1 cellular context compared by ENCODE assay signal in genomic region chr5:138716456-138716924, GRCh38.
TF ChIP-seq lines count a peak whose summit lies in the region.

No MANE protein-coding gene starts in this region.

TF ChIP-seq in WTC11, 78 proteins besides CTCF, POLR2A, EP300 and RAD21 (continued from another document):
- TF ChIP-seq SMAD4 (CRISPR knock-in tag; IDR thresholded peaks at IDR 0.05) (no peak), CDX4 (CRISPR knock-in tag; IDR thresholded peaks at IDR 0.05; ENCODE audit: borderline replicate concordance) (no peak), E2F1 (CRISPR knock-in tag; IDR thresholded peaks at IDR 0.05) (no peak), ZNF396 (CRISPR knock-in tag; IDR thresholded peaks at IDR 0.05; ENCODE audit: borderline replicate concordance) (no peak), ATF1 (CRISPR knock-in tag; IDR thresholded peaks at IDR 0.05) (no peak)
